ENCODE assay signal across 12 cellular contexts in genomic region chr17:76869209-76869877, GRCh38. TPM values are rescaled to one million over a fixed set of nuclear protein-coding genes. Genes with fewer than 3 reads are reported as not detected.
A peak's percentile ranks its signal among the peaks of the same experiment; 100 is the strongest.
DNase-seq lines count a peak whose midpoint lies in the region; ATAC-seq and TF ChIP-seq lines count a peak whose summit lies in the region.
"Had no signal": no experiment of that assay in that cellular context is flagged by ENCODE, and none has a peak within 500 bp of the region (broad histone marks: within the 10 kb centered on the region; RNA-seq: fewer than 3 reads in every experiment).

No MANE protein-coding gene starts in this region.

- no peak for DNase-seq in A673 (ENCODE audit: low spot score)
- peak; percentile 66 for DNase-seq in GM23338 (ENCODE audit: low spot score)
- DNase-seq in left kidney (ENCODE audit: low read depth, low spot score): peak; percentile 55
- no peak for DNase-seq in SKM-1 treated with dmso at 0.1 percent for 144 hours (lab: John Stamatoyannopoulos, UW; ENCODE audit: unreplicated experiment)
- no peak for DNase-seq in Calu3
- no peak for DNase-seq in GM10266 (ENCODE audit: extremely low spot score)
- DNase-seq: activated CD4-positive, alpha-beta T cell treated with anti-CD3 and anti-CD28 coated beads for 48 hours; effector CD4-positive, alpha-beta T cell; GDM1; left colon had no signal

- ATAC-seq in GM23338: peak; percentile 36
- ATAC-seq in GM21423 (IDR thresholded peaks at IDR 0.05; ENCODE audit: unreplicated experiment): no peak

- H3K4me1 Mint-ChIP-seq in GM23338: peaks cover 12% of the 10 kb centered on the region
- peaks cover 9% of the 10 kb centered on the region for H3K4me1 Mint-ChIP-seq in activated naive CD8-positive, alpha-beta T cell (ENCODE audit: low read depth)
- peaks cover 30% of the 10 kb centered on the region for H3K4me1 Mint-ChIP-seq in Calu3 (ENCODE audit: low read depth, unreplicated experiment)

- no peaks in the 10 kb centered on the region for H3F3A ChIP-seq in GM23338 (replicated peaks; ENCODE audit: low read depth)

- POLR2A ChIA-PET in A673 (lab: Charles Lee; ENCODE audit: low non-redundant PET): no interaction called here

- H3K9me2 ChIP-seq in GM23338 (ENCODE audit: insufficient read depth): no peaks in the 10 kb centered on the region

- H2AFZ ChIP-seq in GM23338: peak overlapping the region; percentile 90

- H3K27me3 Mint-ChIP-seq in GM23338 (ENCODE audit: insufficient read depth, low read depth, poor library complexity) (peaks cover 20% of the 10 kb centered on the region), Calu3 (ENCODE audit: unreplicated experiment) (peaks cover 35% of the 10 kb centered on the region)
- peaks cover 10% of the 10 kb centered on the region for H3K27me3 Mint-ChIP-seq in activated naive CD8-positive, alpha-beta T cell

- H3K4me1 ChIP-seq in A673 (ENCODE audit: insufficient read depth, low read length, poor library complexity, severe bottlenecking) (peaks cover 5% of the 10 kb centered on the region), GM23338 (ENCODE audit: insufficient read depth) (peaks cover 12% of the 10 kb centered on the region; the same call in 1 of the 2 replicates)

- intact Hi-C loops in A673 (cut with micrococcal nuclease; ENCODE audit: unreplicated experiment) (loop anchor here (10.0 kb wide), 1 partner anchor 375 kb away; no protein-coding TSS in a partner anchor), Calu3 (cut with micrococcal nuclease; ENCODE audit: unreplicated experiment) (loop anchor here (5.0 kb wide), 1 partner anchor 198 kb away; no protein-coding TSS in a partner anchor)

- no peak overlapping the region for H3K27ac Mint-ChIP-seq in GM23338
- H3K27ac Mint-ChIP-seq in activated naive CD8-positive, alpha-beta T cell: no peak overlapping the region
- H3K27ac Mint-ChIP-seq in Calu3 (ENCODE audit: unreplicated experiment): no peak overlapping the region

- H3K36me3 Mint-ChIP-seq in GM23338 (ENCODE audit: low read depth) (no peaks in the 10 kb centered on the region), Calu3 (ENCODE audit: insufficient read depth, unreplicated experiment) (peaks cover 23% of the 10 kb centered on the region)
- no peaks in the 10 kb centered on the region for H3K36me3 Mint-ChIP-seq in activated naive CD8-positive, alpha-beta T cell

- H3K27ac ChIP-seq in A673 (ENCODE audit: low read depth, low read length, poor library complexity, severe bottlenecking) (no peak overlapping the region), GM23338 (ENCODE audit: low read depth) (no peak overlapping the region)

- H3K4me3 ChIP-seq in A673 (ENCODE audit: low read depth, low read length, poor library complexity, severe bottlenecking) (peak overlapping the region; percentile 44), GM23338 (peak overlapping the region; percentile 68)

- BruUV-seq in A673 (replicated peaks; lab: Mats Ljungman, UMichigan) (no TSS peak), Calu3 (replicated peaks; lab: Mats Ljungman, UMichigan) (no TSS peak)

- H4K20me1 ChIP-seq in GM23338 (replicated peaks; ENCODE audit: insufficient read depth): 0 out of 2 replicates have a peak, but pooled peaks cover 7% of the 10 kb centered on the region

- H3K4me3 Mint-ChIP-seq in GM23338: peak overlapping the region; percentile 74
- peak overlapping the region; percentile 68 for H3K4me3 Mint-ChIP-seq in activated naive CD8-positive, alpha-beta T cell
- no peak overlapping the region for H3K4me3 Mint-ChIP-seq in Calu3 (ENCODE audit: low read depth, unreplicated experiment)

- no peaks in the 10 kb centered on the region for H3K9me3 ChIP-seq in A673 (ENCODE audit: low read depth, low read length, poor library complexity, severe bottlenecking)

- no peaks in the 10 kb centered on the region for H3K9me3 Mint-ChIP-seq in GM23338
- H3K9me3 Mint-ChIP-seq in activated naive CD8-positive, alpha-beta T cell (ENCODE audit: low read depth): no peaks in the 10 kb centered on the region
- H3K9me3 Mint-ChIP-seq in Calu3 (ENCODE audit: low read depth, unreplicated experiment): no peaks in the 10 kb centered on the region

- peak overlapping the region; percentile 86 for H3K4me2 ChIP-seq in GM23338

- CTCF ChIA-PET in A673 (lab: Charles Lee) (no interaction called here), Calu3 (lab: Charles Lee) (interaction anchor here (1.6 to 2.3 kb wide), 2 partner anchors 187 to 198 kb away, joined by 11 to 42 read pairs; no protein-coding TSS in a partner anchor)

- TF ChIP-seq CTCF in A673 (conservative IDR thresholded peaks at IDR 0.05; ENCODE audit: low read depth, low read length) (no peak), GM23338 (conservative IDR thresholded peaks at IDR 0.05; ENCODE audit: low read depth in 2 of 2) (peak in 1 of 2 experiments; percentile 21; a peak in 1 of 4 replicates), Calu3 (IDR thresholded peaks at IDR 0.05; ENCODE audit: unreplicated experiment) (no peak), GM10266 (IDR thresholded peaks at IDR 0.05; ENCODE audit: control insufficient read depth, insufficient read depth, low read depth, missing control alignments) (no peak)

- H3K79me2 ChIP-seq in GM23338 (replicated peaks; ENCODE audit: insufficient read depth): no peaks in the 10 kb centered on the region

- no peaks in the 10 kb centered on the region for H3K36me3 ChIP-seq in A673 (ENCODE audit: insufficient read depth, low read length, poor library complexity, severe bottlenecking)
- H3K36me3 ChIP-seq in GM23338 (ENCODE audit: insufficient read depth): no peaks in the 10 kb centered on the region

- H3K27me3 ChIP-seq in A673 (replicated peaks; ENCODE audit: insufficient read depth, low read depth, low read length, poor library complexity) (peaks cover 17% of the 10 kb centered on the region), GM23338 (ENCODE audit: insufficient read depth) (peaks cover 28% of the 10 kb centered on the region)

TF ChIP-seq in GM23338, 12 proteins besides CTCF, POLR2A, EP300 and RAD21:
- no peak for TF ChIP-seq EZH2phosphoT487 (IDR thresholded peaks at IDR 0.05; ENCODE audit: unreplicated experiment)
- TF ChIP-seq EZH2 (IDR thresholded peaks at IDR 0.05; ENCODE audit: low read depth, unreplicated experiment): peak; percentile 35
- TF ChIP-seq ZNF114 (CRISPR knock-in tag; IDR thresholded peaks at IDR 0.05): no peak

RNA-seq across cellular contexts. Expression of gene MGAT5B, which starts 1.1 kb away (rescaled TPM):
- 1.1 and 3.7 TPM in 2 replicates for total RNA-seq in A673 (2021)
- total RNA-seq in GM23338 (2014; rRNA removed; shearing (Covaris generic)): 8.2 and 10.0 TPM in 2 replicates
- polyA plus RNA-seq in GM23338 (2016; fragmentation: Nextera tagmentation; extraction: Ambion mirVana): 1.6 and 2.1 TPM in 2 replicates
- total RNA-seq in Calu3 (2022): 1.0 and 1.8 TPM in 2 replicates

Comparison
In these comparisons a context has a peak if more than half of its experiments do, and no peak if none do; other contexts are left out.
1. DNase-seq: peak in GM23338 (single experiment) and left kidney (single experiment); none in A673 (single experiment), SKM-1 treated with dmso at 0.1 percent for 144 hours (single experiment), Calu3 (single experiment) and GM10266 (single experiment).